In genomic region chrX:10773318-10773717, GRCh38 we compare ENCODE assay signal across 36 cellular contexts.
"Had no signal": no experiment of that assay in that cellular context is flagged by ENCODE, and none has a peak within 500 bp of the region (broad histone marks: within the 10 kb centered on the region; RNA-seq: fewer than 3 reads in every experiment).

No MANE protein-coding gene starts in this region.

- H3K4me1 Mint-ChIP-seq: activated B cell treated with CpG ODN at 0.5 μM for 24 hours; activated CD4-positive, alpha-beta T cell treated with anti-CD3 and anti-CD28 coated beads, Interleukin-2, amount 10 ng/mL, durations not matched to agents 24 days and 14 days; activated naive CD8-positive, alpha-beta T cell treated with anti-CD3 and anti-CD28 coated beads for 36 hours; activated T-helper 17 cell treated with anti-CD3 and anti-CD28 coated beads, Interleukin-2, amount 50 U/mL, for 72 hours; central memory CD8-positive, alpha-beta T cell; T-cell had no signal

- H3K4me1 ChIP-seq: adrenal gland had no signal

- H3K36me3 ChIP-seq: adrenal gland, cardiac muscle cell had no signal

- H3K9me3 ChIP-seq: adrenal gland had no signal

- H3K4me3 ChIP-seq: adrenal gland, cardiac muscle cell had no signal

- H3K27me3 Mint-ChIP-seq: activated B cell treated with CpG ODN at 0.5 μM for 24 hours; activated CD4-positive, alpha-beta memory T cell treated with anti-CD3 and anti-CD28 coated beads for 36 hours; activated CD4-positive, alpha-beta T cell treated with anti-CD3 and anti-CD28 coated beads, Interleukin-2, amount 10 ng/mL, durations not matched to agents 24 days and 14 days; activated CD8-positive, alpha-beta T cell treated with anti-CD3 and anti-CD28 coated beads for 36 hours; activated naive CD8-positive, alpha-beta T cell treated with anti-CD3 and anti-CD28 coated beads for 36 hours; activated T-helper 17 cell treated with anti-CD3 and anti-CD28 coated beads, Interleukin-2, amount 50 U/mL, for 72 hours; central memory CD8-positive, alpha-beta T cell had no signal

- H3K36me3 Mint-ChIP-seq: activated CD4-positive, alpha-beta memory T cell treated with anti-CD3 and anti-CD28 coated beads for 36 hours; activated naive CD4-positive, alpha-beta T cell treated with anti-CD3 and anti-CD28 coated beads, Interleukin-2, amount 50 U/mL, for 72 hours; activated naive CD8-positive, alpha-beta T cell treated with anti-CD3 and anti-CD28 coated beads for 36 hours; brain; T-cell had no signal

- H3K27ac Mint-ChIP-seq: activated B cell treated with CpG ODN at 0.5 μM for 24 hours; activated CD4-positive, alpha-beta memory T cell treated with anti-CD3 and anti-CD28 coated beads for 36 hours; activated CD4-positive, alpha-beta T cell treated with anti-CD3 and anti-CD28 coated beads, Interleukin-2, amount 10 ng/mL, durations not matched to agents 24 days and 14 days; activated CD8-positive, alpha-beta T cell treated with anti-CD3 and anti-CD28 coated beads for 36 hours; activated naive CD4-positive, alpha-beta T cell treated with anti-CD3 and anti-CD28 coated beads for 36 hours; activated naive CD4-positive, alpha-beta T cell treated with anti-CD3 and anti-CD28 coated beads, Interleukin-2, amount 50 U/mL, for 72 hours; activated naive CD8-positive, alpha-beta T cell treated with anti-CD3 and anti-CD28 coated beads for 36 hours; activated T-cell treated with anti-CD3 and anti-CD28 coated beads, Interleukin-2, amount 50 U/mL, for 72 hours; activated T-helper 1 cell treated with anti-CD3 and anti-CD28 coated beads, Interleukin-12 subunit alpha, Interleukin-12 subunit beta, Interleukin-2, Interleukin-4 antibody, amounts not matched to agents 30 ng/mL and 10 ng/mL and 1 ng/mL, durations not matched to agents 14 hours and 24 hours and 36 hours; activated T-helper 17 cell treated with anti-CD3 and anti-CD28 coated beads, Interleukin-2, amount 50 U/mL, for 72 hours; brain; T-cell; T-helper 2 cell treated with Interferon-gamma antibody and Interleukin-4, amounts not matched to agents 5 μg/mL and 100 μg/mL, for 36 hours had no signal

- ATAC-seq: activated CD8-positive, alpha-beta T cell treated with anti-CD3 and anti-CD28 coated beads for 36 hours; activated naive CD4-positive, alpha-beta T cell treated with anti-CD3 and anti-CD28 coated beads, Interleukin-2, amount 50 U/mL, for 72 hours; activated T-cell treated with anti-CD3 and anti-CD28 coated beads, Interleukin-2, amount 50 U/mL, for 4 hours; activated T-cell treated with anti-CD3 and anti-CD28 coated beads, Interleukin-2, amount 50 U/mL, for 72 hours; activated T-helper 17 cell treated with anti-CD3 and anti-CD28 coated beads, Interleukin-2, amount 50 U/mL, for 72 hours; T-cell had no signal

- H3K27ac ChIP-seq: adrenal gland, cardiac muscle cell, VCaP had no signal

- H3K4me3 Mint-ChIP-seq: activated B cell treated with CpG ODN at 0.5 μM for 24 hours; activated CD4-positive, alpha-beta memory T cell treated with anti-CD3 and anti-CD28 coated beads for 36 hours; activated CD4-positive, alpha-beta T cell treated with anti-CD3 and anti-CD28 coated beads, Interleukin-2, amount 10 ng/mL, durations not matched to agents 24 days and 14 days; activated CD8-positive, alpha-beta T cell treated with anti-CD3 and anti-CD28 coated beads for 36 hours; activated naive CD4-positive, alpha-beta T cell treated with anti-CD3 and anti-CD28 coated beads for 36 hours; activated naive CD8-positive, alpha-beta T cell treated with anti-CD3 and anti-CD28 coated beads for 36 hours; activated T-cell treated with anti-CD3 and anti-CD28 coated beads, Interleukin-2, amount 50 U/mL, for 4 hours; activated T-cell treated with anti-CD3 and anti-CD28 coated beads, Interleukin-2, amount 50 U/mL, for 72 hours; activated T-helper 1 cell treated with anti-CD3 and anti-CD28 coated beads, Interleukin-12 subunit alpha, Interleukin-12 subunit beta, Interleukin-2, Interleukin-4 antibody, amounts not matched to agents 30 ng/mL and 10 ng/mL and 1 ng/mL, durations not matched to agents 14 hours and 24 hours and 36 hours; activated T-helper 17 cell treated with anti-CD3 and anti-CD28 coated beads, Interleukin-2, amount 50 U/mL, for 72 hours; brain; central memory CD8-positive, alpha-beta T cell; T-cell; T-helper 2 cell treated with Interferon-gamma antibody and Interleukin-4, amounts not matched to agents 5 μg/mL and 100 μg/mL, for 36 hours had no signal

- DNase-seq: activated B cell treated with CpG ODN at 0.5 μM for 24 hours; activated CD4-positive, alpha-beta memory T cell treated with anti-CD3 and anti-CD28 coated beads for 36 hours; activated CD4-positive, alpha-beta T cell treated with anti-CD3 and anti-CD28 coated beads for 4 hours; activated CD4-positive, alpha-beta T cell treated with anti-CD3 and anti-CD28 coated beads, Interleukin-2, amount 10 ng/mL, durations not matched to agents 24 days and 14 days; activated CD4-positive, alpha-beta T cell treated with anti-CD3 and anti-CD28 coated beads, Interleukin-2, amount 50 U/mL, for 1 hour; activated CD4-positive, alpha-beta T cell treated with anti-CD3 and anti-CD28 coated beads, Interleukin-2, amount 50 U/mL, for 4 hours; activated CD4-positive, CD25-positive, alpha-beta regulatory T cell treated with anti-CD3 and anti-CD28 coated beads, Interleukin-2, amount 50 U/mL, for 72 hours; activated CD8-positive, alpha-beta memory T cell treated with anti-CD3 and anti-CD28 coated beads, Interleukin-2, amount 50 U/mL, for 4 hours; activated CD8-positive, alpha-beta T cell treated with anti-CD3 and anti-CD28 coated beads for 36 hours; activated effector memory CD4-positive, alpha-beta T cell treated with anti-CD3 and anti-CD28 coated beads, Interleukin-2, amount 50 U/mL, for 16 hours; activated gamma-delta T cell treated with Interleukin-2 at 50 U/mL for 16 hours; activated naive CD4-positive, alpha-beta T cell; activated naive CD4-positive, alpha-beta T cell treated with anti-CD3 and anti-CD28 coated beads for 36 hours; activated naive CD4-positive, alpha-beta T cell treated with anti-CD3 and anti-CD28 coated beads, Interleukin-2, amount 50 U/mL, for 16 hours; activated naive CD8-positive, alpha-beta T cell treated with anti-CD3 and anti-CD28 coated beads for 36 hours; activated T-cell treated with anti-CD3 and anti-CD28 coated beads for 4 hours; activated T-cell treated with anti-CD3 and anti-CD28 coated beads, Interleukin-2, amount 50 U/mL, for 1 hour; activated T-cell treated with anti-CD3 and anti-CD28 coated beads, Interleukin-2, amount 50 U/mL, for 4 hours; activated T-cell treated with anti-CD3 and anti-CD28 coated beads, Interleukin-2, amount 50 U/mL, for 72 hours; adrenal gland; amniotic stem cell; aorta; caudate nucleus; cerebellar nuclear complex; T-cell; T-helper 2 cell; T-helper 9 cell had no signal

- H3K27me3 ChIP-seq: adrenal gland, cardiac muscle cell had no signal

- FAIRE-seq: bronchial epithelial cell had no signal
